In the genomic region with DNA sequence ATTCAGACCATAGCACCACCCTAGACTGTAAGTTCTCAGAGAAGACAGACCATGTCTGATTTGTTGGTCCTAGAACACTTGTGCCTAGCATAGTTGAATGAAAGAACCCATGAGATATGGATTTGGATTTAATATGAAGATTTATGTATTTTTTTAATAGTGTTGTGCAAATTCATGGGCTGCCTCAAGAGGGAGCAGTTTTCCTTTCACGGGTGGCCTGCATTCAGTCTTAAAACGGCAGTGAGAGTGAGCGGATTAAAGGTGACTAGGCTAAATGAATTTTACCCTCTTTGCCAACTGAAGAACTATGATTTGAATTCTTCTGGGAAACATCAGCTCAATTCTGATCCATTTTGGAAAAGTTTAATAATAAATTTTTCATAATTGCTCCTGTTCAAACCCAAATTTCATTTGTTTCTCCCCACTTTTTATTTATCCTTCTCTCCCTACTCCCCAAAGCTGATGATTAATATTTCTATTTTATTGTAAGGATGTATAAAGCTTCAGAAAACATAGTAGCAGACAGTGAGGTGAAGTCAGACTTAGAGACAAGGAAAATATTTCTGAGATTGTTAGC, we compare ENCODE assay signal across 1 cellular context.
TF ChIP-seq lines count a peak whose summit lies in the region.

No MANE protein-coding gene starts in this region.

TF ChIP-seq in GM23338, 12 proteins besides CTCF, POLR2A, EP300 and RAD21 (continued from another document):
- TF ChIP-seq REST (IDR thresholded peaks at IDR 0.05; ENCODE audit: unreplicated experiment) = no peak
- TF ChIP-seq EZH2 (IDR thresholded peaks at IDR 0.05; ENCODE audit: low read depth, unreplicated experiment) = no peak
- no peak for TF ChIP-seq NANOG (IDR thresholded peaks at IDR 0.05; ENCODE audit: borderline replicate concordance)
- no peak for TF ChIP-seq EZH2phosphoT487 (IDR thresholded peaks at IDR 0.05; ENCODE audit: unreplicated experiment)
- no peak for TF ChIP-seq ZNF462 (CRISPR knock-in tag; IDR thresholded peaks at IDR 0.05)
- no peak for TF ChIP-seq STAT1 (IDR thresholded peaks at IDR 0.05; ENCODE audit: unreplicated experiment)
TF ChIP-seq in GM23338: peak in this region for 0.
